Comparison of ENCODE assay signal across 22 cellular contexts in genomic region chr11:27287205-27287604, GRCh38.
"Had no signal": no experiment of that assay in that cellular context is flagged by ENCODE, and none has a peak within 500 bp of the region (broad histone marks: within the 10 kb centered on the region; RNA-seq: fewer than 3 reads in every experiment).

No MANE protein-coding gene starts in this region.

- H3K4me1 ChIP-seq: psoas muscle, spleen, upper lobe of right lung, uterus had no signal

- H3K27me3 ChIP-seq: dorsolateral prefrontal cortex, ovary, spleen, tibial nerve, upper lobe of right lung, uterus had no signal

- DNase-seq: cortex of kidney; dorsolateral prefrontal cortex; effector CD4-positive, alpha-beta T cell; kidney; natural killer cell; occipital lobe; ovary; posterior cingulate gyrus; psoas muscle; right cardiac atrium; spleen; stimulated activated CD4-positive, alpha-beta T cell treated with anti-CD3 and anti-CD28 coated beads, Interleukin-4, amount 100 ng/mL, for 4 hours; stimulated activated naive CD8-positive, alpha-beta T cell treated with anti-CD3 and anti-CD28 coated beads, Interleukin-15, Interleukin-2, amounts not matched to agents 100 U/mL and 50 U/mL, for 24 hours; substantia nigra; upper lobe of right lung; uterus had no signal

- H3K36me3 ChIP-seq: ovary, spleen, thoracic aorta, tibial nerve, upper lobe of right lung, uterus had no signal

- H3K9me3 ChIP-seq: ovary, psoas muscle, thoracic aorta, upper lobe of right lung, uterus had no signal

- H3K27ac ChIP-seq: dorsolateral prefrontal cortex, ovary, psoas muscle, skin epidermis, spleen, thoracic aorta, tibial nerve, upper lobe of right lung, uterus had no signal

- H3K4me3 ChIP-seq: dorsolateral prefrontal cortex, lung, ovary, psoas muscle, skin epidermis, spleen, thoracic aorta, tibial nerve, upper lobe of right lung, uterus had no signal

- ATAC-seq: left lobe of liver; natural killer cell; psoas muscle; right cardiac atrium; stimulated activated memory B cell treated with anti-CD40 and anti-IgM and Interleukin-4, amounts not matched to agents 10 μg/mL and 1 μg/mL and 100 μg/mL, for 72 hours; stimulated activated naive CD8-positive, alpha-beta T cell treated with anti-CD3 and anti-CD28 coated beads, Interleukin-15, Interleukin-2, amounts not matched to agents 100 U/mL and 50 U/mL, for 24 hours; upper lobe of right lung had no signal
